Comparison of ENCODE assay signal across 1 cellular context in the genomic region with DNA sequence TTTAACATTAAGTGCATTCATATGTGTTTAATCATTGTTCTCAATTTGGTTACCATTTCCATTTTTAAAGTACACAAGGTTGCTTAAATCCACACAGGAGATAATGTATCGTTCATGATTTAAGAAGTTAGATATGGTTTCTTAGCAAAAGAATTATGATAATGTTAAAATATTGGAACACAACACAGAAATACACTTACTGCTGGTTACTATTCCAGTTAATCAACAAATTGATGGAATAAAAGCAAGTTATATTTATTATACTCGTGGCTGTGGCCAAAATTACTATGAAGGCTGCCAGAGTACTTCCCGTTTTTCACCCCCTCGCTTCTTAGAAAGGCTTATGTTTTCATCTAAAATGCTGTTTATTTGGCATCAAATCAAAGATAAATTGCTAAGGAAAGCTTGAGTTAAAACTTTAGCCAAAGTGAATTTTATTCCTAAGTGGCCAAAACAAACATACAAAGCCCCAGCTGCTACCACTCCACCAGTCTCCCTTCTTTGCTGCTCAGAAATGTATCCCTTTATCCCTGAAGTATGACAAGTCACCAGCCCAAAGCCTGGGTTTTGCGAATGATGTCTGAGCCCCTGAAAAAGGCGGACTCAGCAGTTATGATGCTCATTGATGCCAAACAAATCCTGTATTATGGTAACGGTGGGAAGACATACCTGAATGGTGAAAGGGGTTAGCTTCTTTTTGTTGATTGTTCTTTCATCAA.
TF ChIP-seq lines count a peak whose summit lies in the region.

No MANE protein-coding gene starts in this region.

TF ChIP-seq in GM23338, 12 proteins besides CTCF, POLR2A, EP300 and RAD21:
- TF ChIP-seq JUNB (IDR thresholded peaks at IDR 0.05; ENCODE audit: unreplicated experiment) (no peak), ZNF331 (CRISPR knock-in tag; IDR thresholded peaks at IDR 0.05; ENCODE audit: low read depth) (no peak), CREB1 (CRISPR knock-in tag; IDR thresholded peaks at IDR 0.05; ENCODE audit: low read depth) (no peak), EZH2 (IDR thresholded peaks at IDR 0.05; ENCODE audit: low read depth, unreplicated experiment) (no peak), EZH2phosphoT487 (IDR thresholded peaks at IDR 0.05; ENCODE audit: unreplicated experiment) (no peak), ZNF114 (CRISPR knock-in tag; IDR thresholded peaks at IDR 0.05) (no peak), POLR2AphosphoS5 (IDR thresholded peaks at IDR 0.05; ENCODE audit: low read depth) (no peak), STAT1 (IDR thresholded peaks at IDR 0.05; ENCODE audit: unreplicated experiment) (no peak), NANOG (IDR thresholded peaks at IDR 0.05; ENCODE audit: borderline replicate concordance) (no peak), ZNF462 (CRISPR knock-in tag; IDR thresholded peaks at IDR 0.05) (no peak)
- TF ChIP-seq, protein P1, sequence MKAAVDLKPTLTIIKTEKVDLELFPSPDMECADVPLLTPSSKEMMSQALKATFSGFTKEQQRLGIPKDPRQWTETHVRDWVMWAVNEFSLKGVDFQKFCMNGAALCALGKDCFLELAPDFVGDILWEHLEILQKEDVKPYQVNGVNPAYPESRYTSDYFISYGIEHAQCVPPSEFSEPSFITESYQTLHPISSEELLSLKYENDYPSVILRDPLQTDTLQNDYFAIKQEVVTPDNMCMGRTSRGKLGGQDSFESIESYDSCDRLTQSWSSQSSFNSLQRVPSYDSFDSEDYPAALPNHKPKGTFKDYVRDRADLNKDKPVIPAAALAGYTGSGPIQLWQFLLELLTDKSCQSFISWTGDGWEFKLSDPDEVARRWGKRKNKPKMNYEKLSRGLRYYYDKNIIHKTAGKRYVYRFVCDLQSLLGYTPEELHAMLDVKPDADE (IDR thresholded peaks at IDR 0.05), result no peak
- TF ChIP-seq, protein P2, sequence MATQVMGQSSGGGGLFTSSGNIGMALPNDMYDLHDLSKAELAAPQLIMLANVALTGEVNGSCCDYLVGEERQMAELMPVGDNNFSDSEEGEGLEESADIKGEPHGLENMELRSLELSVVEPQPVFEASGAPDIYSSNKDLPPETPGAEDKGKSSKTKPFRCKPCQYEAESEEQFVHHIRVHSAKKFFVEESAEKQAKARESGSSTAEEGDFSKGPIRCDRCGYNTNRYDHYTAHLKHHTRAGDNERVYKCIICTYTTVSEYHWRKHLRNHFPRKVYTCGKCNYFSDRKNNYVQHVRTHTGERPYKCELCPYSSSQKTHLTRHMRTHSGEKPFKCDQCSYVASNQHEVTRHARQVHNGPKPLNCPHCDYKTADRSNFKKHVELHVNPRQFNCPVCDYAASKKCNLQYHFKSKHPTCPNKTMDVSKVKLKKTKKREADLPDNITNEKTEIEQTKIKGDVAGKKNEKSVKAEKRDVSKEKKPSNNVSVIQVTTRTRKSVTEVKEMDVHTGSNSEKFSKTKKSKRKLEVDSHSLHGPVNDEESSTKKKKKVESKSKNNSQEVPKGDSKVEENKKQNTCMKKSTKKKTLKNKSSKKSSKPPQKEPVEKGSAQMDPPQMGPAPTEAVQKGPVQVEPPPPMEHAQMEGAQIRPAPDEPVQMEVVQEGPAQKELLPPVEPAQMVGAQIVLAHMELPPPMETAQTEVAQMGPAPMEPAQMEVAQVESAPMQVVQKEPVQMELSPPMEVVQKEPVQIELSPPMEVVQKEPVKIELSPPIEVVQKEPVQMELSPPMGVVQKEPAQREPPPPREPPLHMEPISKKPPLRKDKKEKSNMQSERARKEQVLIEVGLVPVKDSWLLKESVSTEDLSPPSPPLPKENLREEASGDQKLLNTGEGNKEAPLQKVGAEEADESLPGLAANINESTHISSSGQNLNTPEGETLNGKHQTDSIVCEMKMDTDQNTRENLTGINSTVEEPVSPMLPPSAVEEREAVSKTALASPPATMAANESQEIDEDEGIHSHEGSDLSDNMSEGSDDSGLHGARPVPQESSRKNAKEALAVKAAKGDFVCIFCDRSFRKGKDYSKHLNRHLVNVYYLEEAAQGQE (IDR thresholded peaks at IDR 0.05; ENCODE audit: unreplicated experiment), result no peak
